ENCODE assay signal across 23 cellular contexts in the genomic region with DNA sequence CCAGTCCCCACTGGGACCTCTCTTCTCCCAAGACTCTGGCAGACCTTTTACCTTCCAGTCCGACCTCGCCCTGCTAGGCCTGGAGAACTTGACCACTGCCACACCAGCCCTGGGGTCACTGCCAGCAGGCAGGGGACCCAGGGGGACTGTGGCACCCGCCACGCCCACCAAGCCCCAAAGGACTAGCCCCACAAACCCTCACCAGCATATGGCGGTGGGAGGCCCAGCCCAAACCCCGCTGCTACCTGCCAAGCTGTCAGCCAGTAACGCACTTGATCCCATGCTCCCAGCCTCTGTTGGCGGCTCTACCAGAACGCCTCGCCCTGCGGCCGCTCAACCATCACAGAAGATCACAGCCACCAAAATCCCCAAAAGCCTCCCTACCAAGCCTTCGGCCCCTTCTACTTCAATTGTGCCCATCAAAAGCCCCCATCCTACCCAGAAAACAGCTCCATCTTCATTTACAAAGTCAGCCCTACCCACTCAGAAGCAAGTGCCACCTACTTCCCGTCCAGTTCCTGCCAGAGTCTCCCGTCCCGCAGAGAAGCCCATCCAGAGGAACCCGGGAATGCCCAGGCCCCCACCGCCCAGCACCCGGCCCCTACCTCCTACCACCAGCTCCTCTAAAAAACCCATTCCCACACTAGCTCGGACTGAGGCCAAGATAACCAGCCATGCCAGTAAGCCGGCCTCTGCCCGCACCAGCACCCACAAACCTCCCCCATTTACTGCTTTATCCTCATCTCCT. TPM values are rescaled to one million over a fixed set of nuclear protein-coding genes. Genes with fewer than 3 reads are reported as not detected.
DNase-seq lines count a peak whose midpoint lies in the region; ATAC-seq, FAIRE-seq and TF ChIP-seq lines count a peak whose summit lies in the region.
"Had no signal": no experiment of that assay in that cellular context is flagged by ENCODE, and none has a peak within 500 bp of the region (broad histone marks: within the 10 kb centered on the region; RNA-seq: fewer than 3 reads in every experiment).

No MANE protein-coding gene starts in this region.

- H3K4me1 ChIP-seq in mammary epithelial cell (ENCODE audit: insufficient read depth, low read length) (peaks cover 21% of the 10 kb centered on the region), ascending aorta (peaks cover 8 to 46% of the 10 kb centered on the region in 2 donors), mesenchymal stem cell (ENCODE audit: control insufficient read depth, insufficient read depth, low read depth, low read length) (peaks cover 53% of the 10 kb centered on the region), vagina (peaks cover 64% of the 10 kb centered on the region)

- H2AK5ac ChIP-seq in mesenchymal stem cell (ENCODE audit: low read length, severe bottlenecking), result peak overlapping the region; percentile 90

- WGBS in mammary epithelial cell (ENCODE audit: low coverage, missing lambda C conversion rate), result 92% methylated on average over 13 of the region's 22 CpGs
- 94% methylated on average over 22 of the region's 22 CpGs for WGBS in mesenchymal stem cell

- peak overlapping the region; percentile 19 for H2BK15ac ChIP-seq in mesenchymal stem cell (ENCODE audit: low read depth, poor library complexity, severe bottlenecking)

- BruUV-seq in mammary epithelial cell (replicated peaks; lab: Mats Ljungman, UMichigan), result TSS peak; percentile 44
- no TSS peak for BruUV-seq in MCF 10A (replicated peaks; lab: Mats Ljungman, UMichigan)

- intact Hi-C loops in mammary epithelial cell (cut with micrococcal nuclease), result no loop called here
- intact Hi-C loops in MCF 10A (cut with micrococcal nuclease), result no loop called here
- intact Hi-C loops in ascending aorta (cut with DNase I), result no loop called here
- intact Hi-C loops in vagina (cut with DNase I), result no loop called here

- in situ Hi-C loops in mammary epithelial cell (cut with MboI; ENCODE audit: low sequenced_read_pairs in 2 of 2), result no loop called here

- H3K27ac Mint-ChIP-seq in MCF 10A (ENCODE audit: low read depth, unreplicated experiment), result no peak overlapping the region

- H3K9me3 ChIP-seq in mammary epithelial cell (replicated peaks; ENCODE audit: insufficient read depth, low read length), result no peaks in the 10 kb centered on the region
- H3K9me3 ChIP-seq in ascending aorta, result no peaks in the 10 kb centered on the region
- no peaks in the 10 kb centered on the region for H3K9me3 ChIP-seq in mesenchymal stem cell (ENCODE audit: control insufficient read depth, low read length)
- no peaks in the 10 kb centered on the region for H3K9me3 ChIP-seq in vagina
- H3K9me3 ChIP-seq: MG63, SK-N-SH had no signal

- FAIRE-seq in HTR-8/SVneo (lab: Jason Lieb, UNC), result no peak
- FAIRE-seq: GM12891, GM18507, RCC 7860 had no signal

- H3K23ac ChIP-seq in mesenchymal stem cell (ENCODE audit: low read length in 2 of 2), result no peak overlapping the region

- H3K27me3 ChIP-seq in mammary epithelial cell (ENCODE audit: insufficient read depth, low read length) (no peaks in the 10 kb centered on the region), ascending aorta (no peaks in the 10 kb centered on the region), mesenchymal stem cell (ENCODE audit: control insufficient read depth in 1 of 2, insufficient read depth in 1 of 2, low read length in 2 of 2) (no peaks in the 10 kb centered on the region), vagina (no peaks in the 10 kb centered on the region)
- H3K27me3 ChIP-seq: MG63 had no signal

- peaks cover 5% of the 10 kb centered on the region for H3K36me3 Mint-ChIP-seq in MCF 10A (ENCODE audit: insufficient read depth, unreplicated experiment)

- no peaks in the 10 kb centered on the region for H3K4me1 Mint-ChIP-seq in MCF 10A (ENCODE audit: insufficient read depth, unreplicated experiment)

- H3K79me2 ChIP-seq in mammary epithelial cell (ENCODE audit: insufficient read depth, low read length), result no peaks in the 10 kb centered on the region

- no peaks in the 10 kb centered on the region for H3K27me3 Mint-ChIP-seq in MCF 10A (ENCODE audit: insufficient read depth, unreplicated experiment)

- CTCF ChIA-PET in mammary epithelial cell (lab: Charles Lee; ENCODE audit: low non-redundant PET) (no interaction called here), MCF 10A (lab: Yijun Ruan, JAX) (interaction anchor here (1.4 kb wide), 1 partner anchor 123 kb away, joined by 5 read pairs; no protein-coding TSS in a partner anchor)

- no peaks in the 10 kb centered on the region for H3K36me3 ChIP-seq in mammary epithelial cell (ENCODE audit: insufficient read depth, low read length)
- no peaks in the 10 kb centered on the region for H3K36me3 ChIP-seq in ascending aorta
- H3K36me3 ChIP-seq in mesenchymal stem cell (ENCODE audit: control insufficient read depth in 1 of 2, insufficient read depth in 2 of 2, low read depth in 1 of 2, low read length in 2 of 2), result peaks cover 0 to 39% of the 10 kb centered on the region in 2 experiments
- no peaks in the 10 kb centered on the region for H3K36me3 ChIP-seq in vagina
- H3K36me3 ChIP-seq: MG63 had no signal

- H3K4me2 ChIP-seq in mammary epithelial cell (ENCODE audit: insufficient read depth, low read depth, low read length) (no peak overlapping the region), mesenchymal stem cell (ENCODE audit: low read length, poor library complexity, severe bottlenecking) (no peak overlapping the region)
- H3K4me2 ChIP-seq: KMS-11 had no signal

- no peak overlapping the region for H3K4me3 ChIP-seq in mammary epithelial cell (replicated peaks in 1 of 3; ENCODE audit: insufficient read depth in 1 of 3, low read depth in 2 of 3, low read length in 3 of 3)
- H3K4me3 ChIP-seq in ascending aorta, result no peak overlapping the region
- H3K4me3 ChIP-seq in mesenchymal stem cell (ENCODE audit: insufficient read depth in 1 of 2, low read depth in 1 of 2, low read length in 2 of 2), result no peak overlapping the region
- no peak overlapping the region for H3K4me3 ChIP-seq in vagina
- H3K4me3 ChIP-seq: GM23248, MG63 had no signal

- no peak overlapping the region for H2BK5ac ChIP-seq in mesenchymal stem cell (ENCODE audit: low read depth, low read length, poor library complexity, severe bottlenecking)

- TF ChIP-seq CTCF in mammary epithelial cell (conservative IDR thresholded peaks at IDR 0.05 in 1 of 2, IDR thresholded peaks at IDR 0.05 in 1 of 2; ENCODE audit: extremely low read depth in 1 of 2, insufficient read depth in 1 of 2, low read depth in 1 of 2, low read length in 2 of 2), result no peak
- no peak for TF ChIP-seq CTCF in MCF 10A (IDR thresholded peaks at IDR 0.05; ENCODE audit: unreplicated experiment)
- TF ChIP-seq CTCF in ascending aorta (IDR thresholded peaks at IDR 0.05), result no peak
- TF ChIP-seq CTCF in vagina (IDR thresholded peaks at IDR 0.05), result no peak

- H2BK12ac ChIP-seq in mesenchymal stem cell (ENCODE audit: low read length in 2 of 2), result no peak overlapping the region

- POLR2A ChIA-PET in MCF 10A (lab: Yijun Ruan, JAX), result no interaction called here

- no peak overlapping the region for H3K4ac ChIP-seq in mesenchymal stem cell (ENCODE audit: low read depth in 1 of 2, low read length in 2 of 2)

- no peak for TF ChIP-seq POLR2A in vagina (IDR thresholded peaks at IDR 0.05)

- H3K14ac ChIP-seq in mesenchymal stem cell (ENCODE audit: low read length in 2 of 2), result no peak overlapping the region

- no peak overlapping the region for H3K18ac ChIP-seq in mesenchymal stem cell (ENCODE audit: low read depth in 1 of 2, low read length in 2 of 2)

- H3K9ac ChIP-seq in mammary epithelial cell (ENCODE audit: insufficient read depth, low read length) (no peak overlapping the region), mesenchymal stem cell (ENCODE audit: low read length) (no peak overlapping the region)
- H3K9ac ChIP-seq: GM23248, KMS-11, SK-N-SH had no signal

- H2BK120ac ChIP-seq in mesenchymal stem cell (ENCODE audit: low read depth, low read length), result peak overlapping the region; percentile 11

- H4K91ac ChIP-seq in mesenchymal stem cell (ENCODE audit: low read length), result peak overlapping the region; percentile 87

- no peak overlapping the region for H3K27ac ChIP-seq in mammary epithelial cell (ENCODE audit: insufficient read depth, low read depth, low read length)
- peak overlapping the region; percentile 66 to 67 for H3K27ac ChIP-seq in ascending aorta
- H3K27ac ChIP-seq in mesenchymal stem cell (ENCODE audit: low read length, poor library complexity, severe bottlenecking), result peak overlapping the region; percentile 13
- peak overlapping the region; percentile 88 for H3K27ac ChIP-seq in vagina
- H3K27ac ChIP-seq: 22Rv1, GM23248, KMS-11 had no signal

- no peaks in the 10 kb centered on the region for H4K20me1 ChIP-seq in mammary epithelial cell (ENCODE audit: insufficient read depth, low read length)

- H3K9me3 Mint-ChIP-seq in MCF 10A (ENCODE audit: unreplicated experiment), result no peaks in the 10 kb centered on the region

- dilution Hi-C loops in mammary epithelial cell (cut with HindIII; ENCODE audit: low sequenced_read_pairs), result no loop called here

- ATAC-seq in HG03280 (IDR thresholded peaks at IDR 0.05; ENCODE audit: unreplicated experiment), result no peak

- no peak for DNase-seq in mammary epithelial cell
- DNase-seq in MCF 10A (ENCODE audit: unreplicated experiment), result no peak
- DNase-seq in ascending aorta (ENCODE audit: low spot score in 2 of 2), result no peak
- no peak for DNase-seq in mesenchymal stem cell
- no peak for DNase-seq in vagina (ENCODE audit: extremely low spot score in 2 of 2)
- DNase-seq in HTR-8/SVneo (ENCODE audit: insufficient read length, low spot score), result no peak
- no peak for DNase-seq in NCI-H446 treated with DMSO at 0.1 percent for 48 hours (lab: John Stamatoyannopoulos, UW)
- DNase-seq: GF-D8, GM23248, MG63, NCI-H1092 treated with DMSO at 0.1 percent for 48 hours, NCI-H1694, NCI-H2107, NCI-H2227 treated with DMSO at 0.1 percent for 48 hours, NCI-H526, Right ventricle myocardium superior, SK-N-SH had no signal

- H3K4me3 Mint-ChIP-seq in MCF 10A (ENCODE audit: unreplicated experiment), result no peak overlapping the region

- H3K79me1 ChIP-seq in mesenchymal stem cell (replicated peaks; ENCODE audit: low read length, poor library complexity, severe bottlenecking), result peaks cover 32% of the 10 kb centered on the region

- H2AFZ ChIP-seq in mammary epithelial cell (ENCODE audit: low read depth, low read length) (no peak overlapping the region), mesenchymal stem cell (ENCODE audit: low read depth, low read length) (no peak overlapping the region)
- H2AFZ ChIP-seq: GM23248 had no signal

- H4K8ac ChIP-seq in mesenchymal stem cell (ENCODE audit: low read length), result no peak overlapping the region

RNA-seq across cellular contexts. Expression of gene COL27A1, which starts 13.1 kb away (rescaled TPM):
- total RNA-seq in mammary epithelial cell (10 to 100 TPM in 1 of 2 donors, 1 to 10 TPM in 1; 8.7 to 30.0 TPM), MCF 10A (2022) (1.3 and 2.9 TPM in 2 replicates), ascending aorta (9.3 TPM), vagina (17.2 TPM)
- 6.1 TPM for polyA plus RNA-seq in mammary epithelial cell
- polyA minus RNA-seq in mammary epithelial cell, result 7.8 TPM
- 13.9 TPM for polyA plus RNA-seq in mesenchymal stem cell (2013, experiment 1 of 2)
- polyA plus RNA-seq in mesenchymal stem cell (2013, experiment 2 of 2), result 12.5 TPM
